Comparison of ENCODE assay signal across 13 cellular contexts in genomic region chr3:13215940-13216546, GRCh38.
A peak's percentile ranks its signal among the peaks of the same experiment; 100 is the strongest.
DNase-seq lines count a peak whose midpoint lies in the region; ATAC-seq and TF ChIP-seq lines count a peak whose summit lies in the region.
"Had no signal": no experiment of that assay in that cellular context is flagged by ENCODE, and none has a peak within 500 bp of the region (broad histone marks: within the 10 kb centered on the region; RNA-seq: fewer than 3 reads in every experiment).

No MANE protein-coding gene starts in this region.

- no peak for TF ChIP-seq CTCF in RWPE2 (IDR thresholded peaks at IDR 0.05; ENCODE audit: poor library complexity, severe bottlenecking)
- TF ChIP-seq CTCF in fibroblast of lung (conservative IDR thresholded peaks at IDR 0.05 in 1 of 2, IDR thresholded peaks at IDR 0.05 in 1 of 2; ENCODE audit: low read depth in 1 of 2, low read length in 2 of 2): no peak

- no peaks in the 10 kb centered on the region for H3K9me3 ChIP-seq in RWPE2 (ENCODE audit: severe bottlenecking)
- no peaks in the 10 kb centered on the region for H3K9me3 ChIP-seq in fibroblast of lung (ENCODE audit: control insufficient read depth, insufficient read depth, low read depth, low read length)
- H3K9me3 ChIP-seq: spleen, upper lobe of right lung had no signal

- H3K4me3 ChIP-seq in RWPE2 (ENCODE audit: severe bottlenecking): no peak overlapping the region
- H3K4me3 ChIP-seq in fibroblast of lung (replicated peaks in 1 of 4; ENCODE audit: control extremely low read depth in 1 of 4, insufficient read depth in 1 of 4, low read depth in 3 of 4, low read length in 4 of 4): no peak overlapping the region
- H3K4me3 ChIP-seq: spleen, upper lobe of right lung had no signal

- H3K27ac ChIP-seq in RWPE2 (ENCODE audit: poor library complexity, severe bottlenecking) (no peak overlapping the region), fibroblast of lung (ENCODE audit: insufficient read depth, low read length) (no peak overlapping the region)
- H3K27ac ChIP-seq: spleen, upper lobe of right lung, VCaP had no signal

- no peak overlapping the region for H3K4me2 ChIP-seq in fibroblast of lung (ENCODE audit: extremely low read depth, insufficient read depth, low read length)

- peaks cover 10% of the 10 kb centered on the region for H3K4me1 ChIP-seq in RWPE2 (ENCODE audit: insufficient read depth, poor library complexity, severe bottlenecking)
- H3K4me1 ChIP-seq in fibroblast of lung (ENCODE audit: control insufficient read depth, extremely low read depth, insufficient read depth, low read length): no peaks in the 10 kb centered on the region
- H3K4me1 ChIP-seq: spleen, upper lobe of right lung had no signal

- H3K9ac ChIP-seq in fibroblast of lung (ENCODE audit: insufficient read depth, low read length): no peak overlapping the region

- H3K27me3 ChIP-seq in RWPE2 (ENCODE audit: insufficient read depth, poor library complexity, severe bottlenecking) (no peaks in the 10 kb centered on the region), fibroblast of lung (ENCODE audit: control insufficient read depth, insufficient read depth, low read length) (no peaks in the 10 kb centered on the region)
- H3K27me3 ChIP-seq: upper lobe of right lung had no signal

- H4K20me1 ChIP-seq in fibroblast of lung (ENCODE audit: control insufficient read depth, extremely low read depth, insufficient read depth, low read length): no peaks in the 10 kb centered on the region

- ATAC-seq in RWPE2 (ENCODE audit: low read depth) (peak; percentile 43), GM19328 (IDR thresholded peaks at IDR 0.05; ENCODE audit: unreplicated experiment) (no peak)
- ATAC-seq: upper lobe of right lung had no signal

- H3K36me3 ChIP-seq in RWPE2 (ENCODE audit: low read depth): no peaks in the 10 kb centered on the region
- no peaks in the 10 kb centered on the region for H3K36me3 ChIP-seq in fibroblast of lung (ENCODE audit: control insufficient read depth, insufficient read depth, low read length)
- H3K36me3 ChIP-seq: spleen, upper lobe of right lung had no signal

- H3K79me2 ChIP-seq in fibroblast of lung (ENCODE audit: control insufficient read depth, insufficient read depth, low read length): no peaks in the 10 kb centered on the region

- DNase-seq in 8988T (peak; percentile 69), GM04504 (ENCODE audit: low read depth) (peak; percentile 28), RWPE2 (ENCODE audit: low spot score) (no peak), fibroblast of lung (ENCODE audit: low read depth in 2 of 2) (peak; percentile 17 to 87), NCI-H187 (lab: John Stamatoyannopoulos, UW) (no peak), iPS-NIHi11 (ENCODE audit: low spot score) (no peak)
- DNase-seq in stimulated activated CD4-positive, alpha-beta T cell treated with anti-CD3 and anti-CD28 coated beads, Interleukin-2, amount 100 ng/mL, for 24 hours: no peak
- DNase-seq: NCI-H1694 treated with DMSO at 0.1 percent for 48 hours, OCI-M1, upper lobe of right lung had no signal

- H2AFZ ChIP-seq in fibroblast of lung (ENCODE audit: low read length): no peak overlapping the region

Comparison
In these comparisons a context has a peak if more than half of its experiments do, and no peak if none do; other contexts are left out.
1. DNase-seq: peak in 8988T (single experiment), GM04504 (single experiment) and fibroblast of lung (2 of 2); none in RWPE2 (single experiment), NCI-H187 (0 of 2), iPS-NIHi11 (single experiment) and stimulated activated CD4-positive, alpha-beta T cell treated with anti-CD3 and anti-CD28 coated beads, Interleukin-2, amount 100 ng/mL, for 24 hours (0 of 2).